Comparison of ENCODE assay signal across 22 cellular contexts in genomic region chr13:110841406-110841805, GRCh38.
"Had no signal": no experiment of that assay in that cellular context is flagged by ENCODE, and none has a peak within 500 bp of the region (broad histone marks: within the 10 kb centered on the region; RNA-seq: fewer than 3 reads in every experiment).

No MANE protein-coding gene starts in this region.

- H3K4me1 ChIP-seq: esophagus squamous epithelium, gastrocnemius medialis, heart left ventricle, lower lobe of right lung had no signal

- H3K9me3 ChIP-seq: esophagus squamous epithelium, gastrocnemius medialis, heart left ventricle, lower lobe of right lung had no signal

- H3K36me3 Mint-ChIP-seq: memory B cell had no signal

- DNase-seq: dermis blood vessel endothelial cell; dorsolateral prefrontal cortex; effector CD4-positive, alpha-beta T cell; effector memory CD4-positive, alpha-beta T cell; erythroblast; esophagus squamous epithelium; foreskin melanocyte; gastrocnemius medialis; glutamatergic neuron; heart left ventricle; hippocampal formation; kidney; kidney glomerular epithelial cell; left colon; left ventricle myocardium superior; lower lobe of right lung; midbrain had no signal

- ATAC-seq: esophagus mucosa, gastrocnemius medialis, heart left ventricle, left colon, left lobe of liver, left ventricle myocardium superior, lower lobe of right lung had no signal

- H3K4me3 ChIP-seq: coronary artery, dorsolateral prefrontal cortex, esophagus squamous epithelium, gastrocnemius medialis, heart left ventricle, lower lobe of right lung had no signal

- H3K4me3 Mint-ChIP-seq: memory B cell had no signal

- H3K27ac Mint-ChIP-seq: memory B cell had no signal

- H3K36me3 ChIP-seq: esophagus squamous epithelium, gastrocnemius medialis, heart left ventricle, lower lobe of right lung had no signal

- H3K27ac ChIP-seq: coronary artery, dorsolateral prefrontal cortex, epithelial cell of prostate, esophagus squamous epithelium, gastrocnemius medialis, heart left ventricle, lower lobe of right lung had no signal

- H3K27me3 ChIP-seq: gastrocnemius medialis had no signal

- H3K4me1 Mint-ChIP-seq: memory B cell had no signal
